ENCODE assay signal across 1 cellular context in genomic region chr4:184899261-184900134, GRCh38.
TF ChIP-seq lines count a peak whose summit lies in the region.

No MANE protein-coding gene starts in this region.

TF ChIP-seq in liver, 16 proteins besides CTCF, POLR2A, EP300 and RAD21 (continued from another document):
- TF ChIP-seq, protein P1, sequence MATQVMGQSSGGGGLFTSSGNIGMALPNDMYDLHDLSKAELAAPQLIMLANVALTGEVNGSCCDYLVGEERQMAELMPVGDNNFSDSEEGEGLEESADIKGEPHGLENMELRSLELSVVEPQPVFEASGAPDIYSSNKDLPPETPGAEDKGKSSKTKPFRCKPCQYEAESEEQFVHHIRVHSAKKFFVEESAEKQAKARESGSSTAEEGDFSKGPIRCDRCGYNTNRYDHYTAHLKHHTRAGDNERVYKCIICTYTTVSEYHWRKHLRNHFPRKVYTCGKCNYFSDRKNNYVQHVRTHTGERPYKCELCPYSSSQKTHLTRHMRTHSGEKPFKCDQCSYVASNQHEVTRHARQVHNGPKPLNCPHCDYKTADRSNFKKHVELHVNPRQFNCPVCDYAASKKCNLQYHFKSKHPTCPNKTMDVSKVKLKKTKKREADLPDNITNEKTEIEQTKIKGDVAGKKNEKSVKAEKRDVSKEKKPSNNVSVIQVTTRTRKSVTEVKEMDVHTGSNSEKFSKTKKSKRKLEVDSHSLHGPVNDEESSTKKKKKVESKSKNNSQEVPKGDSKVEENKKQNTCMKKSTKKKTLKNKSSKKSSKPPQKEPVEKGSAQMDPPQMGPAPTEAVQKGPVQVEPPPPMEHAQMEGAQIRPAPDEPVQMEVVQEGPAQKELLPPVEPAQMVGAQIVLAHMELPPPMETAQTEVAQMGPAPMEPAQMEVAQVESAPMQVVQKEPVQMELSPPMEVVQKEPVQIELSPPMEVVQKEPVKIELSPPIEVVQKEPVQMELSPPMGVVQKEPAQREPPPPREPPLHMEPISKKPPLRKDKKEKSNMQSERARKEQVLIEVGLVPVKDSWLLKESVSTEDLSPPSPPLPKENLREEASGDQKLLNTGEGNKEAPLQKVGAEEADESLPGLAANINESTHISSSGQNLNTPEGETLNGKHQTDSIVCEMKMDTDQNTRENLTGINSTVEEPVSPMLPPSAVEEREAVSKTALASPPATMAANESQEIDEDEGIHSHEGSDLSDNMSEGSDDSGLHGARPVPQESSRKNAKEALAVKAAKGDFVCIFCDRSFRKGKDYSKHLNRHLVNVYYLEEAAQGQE (IDR thresholded peaks at IDR 0.05) = peak; percentile 88
- TF ChIP-seq EGR1 (IDR thresholded peaks at IDR 0.05; ENCODE audit: low read depth in 2 of 2) (peak; percentile 71 to 85), ATF3 (IDR thresholded peaks at IDR 0.05) (peak; percentile 87), RXRA (IDR thresholded peaks at IDR 0.05) (peak; percentile 98 to 99), HNF4A (conservative IDR thresholded peaks at IDR 0.05) (peak; percentile 88), JUND (IDR thresholded peaks at IDR 0.05) (peak; percentile 84 to 91), FOXA2 (IDR thresholded peaks at IDR 0.05) (peak; percentile 67), SP1 (IDR thresholded peaks at IDR 0.05) (peak; percentile 99), TAF1 (conservative IDR thresholded peaks at IDR 0.05) (peak; percentile 87), MAX (IDR thresholded peaks at IDR 0.05) (peak; percentile 94), GABPA (IDR thresholded peaks at IDR 0.05 in 1 of 2, conservative IDR thresholded peaks at IDR 0.05 in 1 of 2) (no peak), YY1 (IDR thresholded peaks at IDR 0.05) (peak; percentile 63)
